ENCODE assay signal across 25 cellular contexts in the genomic region with DNA sequence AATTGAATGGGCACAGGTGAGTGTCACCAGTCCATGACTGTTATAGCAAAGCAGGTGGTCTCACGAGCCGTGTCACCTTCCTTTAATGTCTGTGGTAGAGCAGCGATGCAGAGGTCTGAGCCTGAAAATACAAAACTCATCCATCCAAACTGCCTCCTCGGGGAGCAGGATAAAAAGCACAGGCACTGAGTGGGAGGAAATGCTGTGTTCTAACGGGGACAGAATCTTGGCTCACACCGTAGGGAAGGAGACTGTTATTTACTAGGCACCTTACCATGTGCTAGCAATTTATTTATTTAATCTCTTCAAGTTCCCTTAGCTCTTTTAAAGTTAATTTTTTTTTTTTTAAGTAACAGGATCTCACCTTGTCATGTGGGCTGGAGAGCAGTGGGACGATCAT. TPM values are rescaled to one million over a fixed set of nuclear protein-coding genes. Genes with fewer than 3 reads are reported as not detected.
DNase-seq lines count a peak whose midpoint lies in the region; ATAC-seq, FAIRE-seq and TF ChIP-seq lines count a peak whose summit lies in the region.
"Had no signal": no experiment of that assay in that cellular context is flagged by ENCODE, and none has a peak within 500 bp of the region (broad histone marks: within the 10 kb centered on the region; RNA-seq: fewer than 3 reads in every experiment).

No MANE protein-coding gene starts in this region.

- H3K79me1 ChIP-seq in H1 (ENCODE audit: low read depth, low read length), result no peaks in the 10 kb centered on the region

- ATAC-seq in stimulated activated memory B cell treated with anti-CD40 and anti-IgM and Interleukin-4, amounts not matched to agents 10 μg/mL and 1 μg/mL and 100 μg/mL, for 72 hours, result no peak
- ATAC-seq in HG03442 (IDR thresholded peaks at IDR 0.05; ENCODE audit: unreplicated experiment), result no peak

- no peak overlapping the region for H3K23ac ChIP-seq in H1 (ENCODE audit: insufficient read length)

- H3K27me3 Mint-ChIP-seq in nephron (ENCODE audit: low read depth), result peaks cover 42% of the 10 kb centered on the region
- peaks cover 29% of the 10 kb centered on the region for H3K27me3 Mint-ChIP-seq in stimulated activated memory B cell treated with anti-CD40 and anti-IgM and Interleukin-4, amounts not matched to agents 10 μg/mL and 1 μg/mL and 100 μg/mL, for 72 hours

- 84% methylated on average over 7 of the region's 7 CpGs; no CpG with 5 or more reads in 1 of the 2 experiments for WGBS in H1 (ENCODE audit: extremely low coverage in 1 of 2, insufficient coverage in 1 of 2, insufficient read length in 1 of 2, insufficient replicate concordance in 2 of 2, low coverage in 1 of 2, low lambda C conversion rate in 2 of 2, missing lambda C conversion rate in 1 of 2), 2 experiments

- TF ChIP-seq CTCF in H1 (IDR thresholded peaks at IDR 0.05; ENCODE audit: control extremely low read depth in 1 of 3, insufficient read depth in 1 of 3, low read depth in 1 of 3, low read length in 3 of 3), result no peak
- no peak for TF ChIP-seq CTCF in nephron (IDR thresholded peaks at IDR 0.05; ENCODE audit: unreplicated experiment in 3 of 3)
- TF ChIP-seq CTCF in coronary artery (IDR thresholded peaks at IDR 0.05), result no peak

- no peaks in the 10 kb centered on the region for H3K36me3 Mint-ChIP-seq in nephron (ENCODE audit: low read depth)
- no peaks in the 10 kb centered on the region for H3K36me3 Mint-ChIP-seq in stimulated activated memory B cell treated with anti-CD40 and anti-IgM and Interleukin-4, amounts not matched to agents 10 μg/mL and 1 μg/mL and 100 μg/mL, for 72 hours
- H3K36me3 Mint-ChIP-seq: CD14-positive monocyte; CD8-positive, alpha-beta memory T cell had no signal

- no peak for TF ChIP-seq EP300 in H1 (IDR thresholded peaks at IDR 0.05; ENCODE audit: borderline replicate concordance in 1 of 2, low read depth in 2 of 2, low read length in 2 of 2)

- no peak for TF ChIP-seq RAD21 in H1 (IDR thresholded peaks at IDR 0.05 in 1 of 2, conservative IDR thresholded peaks at IDR 0.05 in 1 of 2; ENCODE audit: low read depth in 2 of 2, low read length in 2 of 2)

- H2BK120ac ChIP-seq in H1 (replicated peaks; ENCODE audit: low read depth, low read length), result no peak overlapping the region

- no peak overlapping the region for H2AFZ ChIP-seq in H1 (ENCODE audit: low read length)

- no peak overlapping the region for H3K27ac ChIP-seq in BLaER1 treated with 17β-estradiol and CSF1 and Interleukin-3, amounts not matched to agents 10 nM and 100 nM
- H3K27ac ChIP-seq in H1 (ENCODE audit: low read depth, low read length) (no peak overlapping the region), coronary artery (no peak overlapping the region)
- H3K27ac ChIP-seq: SJCRH30 had no signal

- no peak overlapping the region for H4K91ac ChIP-seq in H1 (replicated peaks; ENCODE audit: insufficient read length, low read length)

- 0 out of 2 replicates have a peak overlapping the region, but pooled peaks have one; percentile 23 for H2BK5ac ChIP-seq in H1 (ENCODE audit: low read depth, low read length)

- H2BK12ac ChIP-seq in H1 (ENCODE audit: low read depth, low read length), result 0 out of 2 replicates have a peak overlapping the region, but pooled peaks have one; percentile 35

- H3K36me3 ChIP-seq in BLaER1 treated with 17β-estradiol and CSF1 and Interleukin-3, amounts not matched to agents 10 nM and 100 nM, result no peaks in the 10 kb centered on the region
- H3K36me3 ChIP-seq in H1 (ENCODE audit: control insufficient read depth in 2 of 4, insufficient read depth in 4 of 4, low read length in 3 of 4), result no peaks in the 10 kb centered on the region
- H3K36me3 ChIP-seq: MG63, SJCRH30 had no signal

- no peak overlapping the region for H3K18ac ChIP-seq in H1 (ENCODE audit: extremely low read depth, low read length)

- no peak for FAIRE-seq in H1 (lab: Jason Lieb, UNC)
- FAIRE-seq: A549, GM12892, GM19239, RCC 7860 had no signal

- H3K56ac ChIP-seq in H1 (replicated peaks; ENCODE audit: insufficient read length, low read depth, low read length), result no peak overlapping the region

- DNase-seq in Ammon's horn (ENCODE audit: low spot score), result peak; percentile 58
- DNase-seq in H1 (ENCODE audit: low read depth in 1 of 2, low spot score in 2 of 2), result no peak
- no peak for DNase-seq in coronary artery (ENCODE audit: low spot score)
- DNase-seq: AML-193; CD8-positive, alpha-beta memory T cell; DMS 273 treated with DMSO at 0.1 percent for 48 hours; DND-41; H7; KBM-7; MG63; NCI-H1105 treated with DMSO at 0.1 percent for 48 hours; NCI-H2029; NCI-H2227 treated with DMSO at 0.1 percent for 48 hours; NCI-H510A; NCI-H69 had no signal

- CTCF ChIA-PET in H1 (lab: Charles Lee; ENCODE audit: partially characterized antibody), result interaction anchor here (1.1 to 16.3 kb wide), 7 partner anchors 10 to 154 kb away, joined by 3 to 343 read pairs (median 8); no protein-coding TSS in a partner anchor

- peak overlapping the region in 8 of 11 experiments; percentile 26 to 96 (median 60); a peak in 14 of 22 replicates for H3K4me2 ChIP-seq in BLaER1 treated with 17β-estradiol and CSF1 and Interleukin-3, amounts not matched to agents 10 nM and 100 nM
- H3K4me2 ChIP-seq in H1 (ENCODE audit: insufficient read depth in 1 of 2, low read depth in 2 of 2, low read length in 2 of 2), result no peak overlapping the region

- H3K14ac ChIP-seq in H1 (ENCODE audit: insufficient read length), result no peak overlapping the region

- no peak overlapping the region for H4K5ac ChIP-seq in H1 (ENCODE audit: insufficient read length, low read depth, low read length)

- H3K9ac ChIP-seq in BLaER1 treated with 17β-estradiol and CSF1 and Interleukin-3, amounts not matched to agents 10 nM and 100 nM, result no peak overlapping the region
- no peak overlapping the region; a peak in 1 of 7 replicates for H3K9ac ChIP-seq in H1 (replicated peaks in 1 of 4; ENCODE audit: extremely low read depth in 1 of 4, low read depth in 3 of 4, low read length in 3 of 4)

- no peaks in the 10 kb centered on the region for H3K9me3 ChIP-seq in BLaER1 treated with 17β-estradiol and CSF1 and Interleukin-3, amounts not matched to agents 10 nM and 100 nM (replicated peaks in 1 of 11)
- no peaks in the 10 kb centered on the region for H3K9me3 ChIP-seq in H1 (ENCODE audit: insufficient read depth in 2 of 2, low read depth in 1 of 2, low read length in 1 of 2)
- H3K9me3 ChIP-seq: A549, MG63, SJCRH30 had no signal

- POLR2A ChIA-PET in H1 (lab: Charles Lee; ENCODE audit: partially characterized antibody), result no interaction called here

- no peak overlapping the region for H2BK15ac ChIP-seq in H1 (ENCODE audit: low read length)

- H4K20me1 ChIP-seq in BLaER1 treated with 17β-estradiol and CSF1 and Interleukin-3, amounts not matched to agents 10 nM and 100 nM, result no peaks in the 10 kb centered on the region
- no peaks in the 10 kb centered on the region for H4K20me1 ChIP-seq in H1 (replicated peaks in 1 of 2; ENCODE audit: control insufficient read depth in 1 of 2, insufficient read depth in 2 of 2, low read length in 2 of 2)

- no peak overlapping the region for H3K4ac ChIP-seq in H1 (replicated peaks; ENCODE audit: insufficient read length, low read depth, low read length)

- no peaks in the 10 kb centered on the region for H3K23me2 ChIP-seq in H1 (ENCODE audit: low read depth, low read length)

- no peak overlapping the region for H3K4me3 ChIP-seq in BLaER1 treated with 17β-estradiol and CSF1 and Interleukin-3, amounts not matched to agents 10 nM and 100 nM
- no peak overlapping the region for H3K4me3 ChIP-seq in H1 (ENCODE audit: extremely low read depth in 1 of 4, insufficient read depth in 2 of 4, low read depth in 3 of 4, low read length in 4 of 4)
- H3K4me3 ChIP-seq in coronary artery, result no peak overlapping the region
- H3K4me3 ChIP-seq: A549, MG63, SJCRH30 had no signal

- H3K79me2 ChIP-seq in H1 (ENCODE audit: control insufficient read depth in 1 of 2, insufficient read depth in 2 of 2, low read length in 2 of 2), result no peaks in the 10 kb centered on the region

- H3K4me1 Mint-ChIP-seq in nephron, result peaks cover 28% of the 10 kb centered on the region
- H3K4me1 Mint-ChIP-seq in stimulated activated memory B cell treated with anti-CD40 and anti-IgM and Interleukin-4, amounts not matched to agents 10 μg/mL and 1 μg/mL and 100 μg/mL, for 72 hours, result no peaks in the 10 kb centered on the region
- H3K4me1 Mint-ChIP-seq: CD14-positive monocyte; CD8-positive, alpha-beta memory T cell had no signal

- H2BK20ac ChIP-seq in H1 (ENCODE audit: low read length), result no peak overlapping the region

- no peaks in the 10 kb centered on the region for H3K27me3 ChIP-seq in BLaER1 treated with 17β-estradiol and CSF1 and Interleukin-3, amounts not matched to agents 10 nM and 100 nM
- H3K27me3 ChIP-seq in H1 (replicated peaks in 1 of 4; ENCODE audit: control insufficient read depth in 3 of 4, extremely low read depth in 1 of 4, insufficient read depth in 3 of 4, low read length in 3 of 4), result no peaks in the 10 kb centered on the region; a peak in 1 of 7 replicates
- H3K27me3 ChIP-seq: MG63 had no signal

- H4K8ac ChIP-seq in H1 (ENCODE audit: extremely low read depth, insufficient read depth, low read length), result no peak overlapping the region

- H3K4me1 ChIP-seq in BLaER1 treated with 17β-estradiol and CSF1 and Interleukin-3, amounts not matched to agents 10 nM and 100 nM, result peaks cover 22 to 92% (median 82%) of the 10 kb centered on the region in 10 experiments
- H3K4me1 ChIP-seq in H1 (replicated peaks in 1 of 4; ENCODE audit: control insufficient read depth in 3 of 4, insufficient read depth in 4 of 4, low read length in 3 of 4), result peaks cover 3 to 11% (median 9%) of the 10 kb centered on the region in 4 experiments

- H2AK5ac ChIP-seq in H1 (ENCODE audit: low read depth, low read length), result no peak overlapping the region

- no peaks in the 10 kb centered on the region for H3K9me3 Mint-ChIP-seq in nephron
- H3K9me3 Mint-ChIP-seq in stimulated activated memory B cell treated with anti-CD40 and anti-IgM and Interleukin-4, amounts not matched to agents 10 μg/mL and 1 μg/mL and 100 μg/mL, for 72 hours, result peaks cover 3% of the 10 kb centered on the region
- H3K9me3 Mint-ChIP-seq: CD14-positive monocyte; CD8-positive, alpha-beta memory T cell had no signal

- no peak overlapping the region for H3K4me3 Mint-ChIP-seq in nephron
- H3K4me3 Mint-ChIP-seq in stimulated activated memory B cell treated with anti-CD40 and anti-IgM and Interleukin-4, amounts not matched to agents 10 μg/mL and 1 μg/mL and 100 μg/mL, for 72 hours, result no peak overlapping the region
- H3K4me3 Mint-ChIP-seq: CD14-positive monocyte; CD8-positive, alpha-beta memory T cell had no signal

- no peak for TF ChIP-seq POLR2A in H1 (IDR thresholded peaks at IDR 0.05; ENCODE audit: control extremely low read depth in 1 of 2, low read depth in 2 of 2, low read length in 2 of 2)

- H3K27ac Mint-ChIP-seq in nephron, result peak overlapping the region; percentile 49 to 66 (median 53)
- H3K27ac Mint-ChIP-seq in stimulated activated memory B cell treated with anti-CD40 and anti-IgM and Interleukin-4, amounts not matched to agents 10 μg/mL and 1 μg/mL and 100 μg/mL, for 72 hours, result no peak overlapping the region
- H3K27ac Mint-ChIP-seq: CD14-positive monocyte; CD8-positive, alpha-beta memory T cell had no signal

RNA-seq across cellular contexts. Expression of a gene that starts 1.2 kb away (rescaled TPM):
- 0.41 and 0.44 TPM in 2 replicates for total RNA-seq in H1 (2021; fragmentation: NEBNext Ultra II Directional; extraction: Animal tissue kit (Norgen Biotek cat#: 25700))
- polyA plus RNA-seq in H1 (2011; rRNA removed), result 0.29 and 0.31 TPM in 2 replicates
- 0.13 TPM for polyA plus RNA-seq in H1 (2011; cell fraction: cytosol; rRNA removed)
- polyA plus RNA-seq in H1 (2011; cell fraction: nucleus; rRNA removed), result 0.33 TPM
- polyA plus RNA-seq in H1 (2012, experiment 1 of 2), result 0.21 to 0.52 TPM (median 0.34 TPM) in 4 replicates
- polyA plus RNA-seq in H1 (2012, experiment 2 of 2), result 0.30 TPM
- 0.10 TPM for polyA plus RNA-seq in H1 (2013, experiment 1 of 2)
- 0.09 TPM for polyA plus RNA-seq in H1 (2013, experiment 2 of 2)
- polyA minus RNA-seq in H1 (2011; rRNA and poly(A)+ RNA removed), result not detected in 2 replicates
- not detected for polyA minus RNA-seq in H1 (2011; cell fraction: cytosol; rRNA and poly(A)+ RNA removed)
- polyA minus RNA-seq in H1 (2011; cell fraction: nucleus; rRNA and poly(A)+ RNA removed), result 0.40 TPM
- total RNA-seq: H7, SJCRH30 had no signal
- polyA plus RNA-seq: CD14-positive monocyte; CD8-positive, alpha-beta memory T cell had no signal

RNA-seq across cellular contexts. Expression of a gene that starts 13.6 kb away (rescaled TPM):
- not detected in 2 replicates for total RNA-seq in H1 (2021; fragmentation: NEBNext Ultra II Directional; extraction: Animal tissue kit (Norgen Biotek cat#: 25700))
- 0.06 and 0.08 TPM in 2 replicates for polyA plus RNA-seq in H1 (2011; rRNA removed)
- polyA plus RNA-seq in H1 (2011; cell fraction: cytosol; rRNA removed), result 0.08 TPM
- polyA plus RNA-seq in H1 (2011; cell fraction: nucleus; rRNA removed), result 0.16 TPM
- 0.03 to 0.05 TPM (median 0.03 TPM) in 3 of 4 replicates, not detected in the other for polyA plus RNA-seq in H1 (2012, experiment 1 of 2)
- polyA plus RNA-seq in H1 (2012, experiment 2 of 2), result not detected
- polyA plus RNA-seq in H1 (2013, experiment 1 of 2), result 0.02 TPM
- 0.02 TPM for polyA plus RNA-seq in H1 (2013, experiment 2 of 2)
- 0.15 and 0.22 TPM in 2 replicates for polyA minus RNA-seq in H1 (2011; rRNA and poly(A)+ RNA removed)
- polyA minus RNA-seq in H1 (2011; cell fraction: cytosol; rRNA and poly(A)+ RNA removed), result not detected
- polyA minus RNA-seq in H1 (2011; cell fraction: nucleus; rRNA and poly(A)+ RNA removed), result 0.20 TPM
- total RNA-seq: CD8-positive, alpha-beta memory T cell; H7 had no signal
- polyA plus RNA-seq: CD14-positive monocyte; CD8-positive, alpha-beta memory T cell had no signal

RNA-seq across cellular contexts. Expression of a gene that starts 28.5 kb away (rescaled TPM):
- total RNA-seq in H1 (2021; fragmentation: NEBNext Ultra II Directional; extraction: Animal tissue kit (Norgen Biotek cat#: 25700)), result 79.9 and 83.2 TPM in 2 replicates
- 181 and 202 TPM in 2 replicates for polyA plus RNA-seq in H1 (2011; rRNA removed)
- polyA plus RNA-seq in H1 (2011; cell fraction: cytosol; rRNA removed), result 193 TPM
- polyA plus RNA-seq in H1 (2011; cell fraction: nucleus; rRNA removed), result 404 TPM
- 71.3 to 146 TPM (median 132 TPM) in 4 replicates for polyA plus RNA-seq in H1 (2012, experiment 1 of 2)
- polyA plus RNA-seq in H1 (2012, experiment 2 of 2), result 179 TPM
- polyA plus RNA-seq in H1 (2013, experiment 1 of 2), result 79.7 TPM
- polyA plus RNA-seq in H1 (2013, experiment 2 of 2), result 94.6 TPM
- 189 and 196 TPM in 2 replicates for polyA minus RNA-seq in H1 (2011; rRNA and poly(A)+ RNA removed)
- 42.0 TPM for polyA minus RNA-seq in H1 (2011; cell fraction: cytosol; rRNA and poly(A)+ RNA removed)
- polyA minus RNA-seq in H1 (2011; cell fraction: nucleus; rRNA and poly(A)+ RNA removed), result 55.3 TPM

Comparison
In these comparisons a context has a peak if more than half of its experiments do, and no peak if none do; other contexts are left out.
1. H3K4me2 ChIP-seq: peak in BLaER1 treated with 17β-estradiol and CSF1 and Interleukin-3, amounts not matched to agents 10 nM and 100 nM (8 of 11); none in H1 (0 of 2).